In the genomic region with DNA sequence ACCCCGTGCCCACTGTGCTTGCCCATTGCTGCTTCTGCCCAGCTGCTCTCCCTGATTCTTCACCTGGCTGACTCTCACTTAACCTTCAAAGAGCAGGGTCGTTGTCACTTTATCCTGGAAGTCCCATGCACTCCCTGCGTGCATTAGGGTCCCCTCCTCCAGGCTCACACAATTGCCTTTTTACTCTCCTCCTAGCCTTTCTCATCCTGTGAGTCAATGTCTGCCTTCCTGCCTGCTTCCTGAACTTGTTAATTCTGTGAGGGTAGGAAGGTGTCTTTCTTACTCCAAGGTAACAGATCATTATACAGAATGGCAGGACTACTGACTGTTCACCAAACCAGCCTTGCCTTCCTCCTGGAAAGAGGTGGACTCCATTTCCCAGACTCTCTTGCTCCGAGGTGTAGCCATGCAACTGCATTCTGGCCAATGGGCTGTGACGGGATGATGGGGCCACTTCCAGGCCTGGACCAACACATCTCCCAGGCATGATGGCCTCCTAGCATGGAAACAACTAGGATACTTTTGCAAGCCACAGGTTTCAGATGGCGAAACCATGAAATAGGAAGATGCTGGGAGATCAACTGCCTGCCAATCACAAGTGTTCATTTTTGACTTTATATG, we compare ENCODE assay signal across 19 cellular contexts. TPM values are rescaled to one million over a fixed set of nuclear protein-coding genes. Genes with fewer than 3 reads are reported as not detected.
A peak's percentile ranks its signal among the peaks of the same experiment; 100 is the strongest.
DNase-seq lines count a peak whose midpoint lies in the region; ATAC-seq, FAIRE-seq and TF ChIP-seq lines count a peak whose summit lies in the region.
"Had no signal": no experiment of that assay in that cellular context is flagged by ENCODE, and none has a peak within 500 bp of the region (broad histone marks: within the 10 kb centered on the region; RNA-seq: fewer than 3 reads in every experiment).

No MANE protein-coding gene starts in this region.

- H3K4me1 ChIP-seq in PC-3 (ENCODE audit: insufficient read depth, low read length) (no peaks in the 10 kb centered on the region), endodermal cell (ENCODE audit: control insufficient read depth, insufficient read depth, low read length) (no peaks in the 10 kb centered on the region)
- H3K4me1 ChIP-seq: Caco-2 had no signal

- H3K9ac ChIP-seq in PC-3 (ENCODE audit: low read length) (no peak overlapping the region), endodermal cell (ENCODE audit: extremely low read depth, low read length, poor library complexity, severe bottlenecking) (no peak overlapping the region)
- H3K9ac ChIP-seq: KMS-11 had no signal

- CTCF ChIA-PET in PC-3 (lab: Charles Lee), result interaction anchor here (1.7 to 2.3 kb wide), 2 partner anchors 106 to 108 kb away, joined by 8 to 30 read pairs; no protein-coding TSS in a partner anchor

- H3K27ac ChIP-seq in PC-3 (ENCODE audit: low read length) (no peak overlapping the region), endodermal cell (ENCODE audit: low read depth, low read length) (no peak overlapping the region)
- H3K27ac ChIP-seq: HL-60, KMS-11 had no signal

- TF ChIP-seq CTCF in HFFc6 (IDR thresholded peaks at IDR 0.05), result no peak
- no peak for TF ChIP-seq CTCF in PC-3 (conservative IDR thresholded peaks at IDR 0.05; ENCODE audit: low read depth, low read length)
- TF ChIP-seq CTCF in endodermal cell (conservative IDR thresholded peaks at IDR 0.05), result no peak

- H3K4me3 Mint-ChIP-seq in HFFc6, result no peak overlapping the region
- H3K4me3 Mint-ChIP-seq in endodermal cell, result no peak overlapping the region
- H3K4me3 Mint-ChIP-seq: CD4-positive, alpha-beta memory T cell had no signal

- H3K27me3 ChIP-seq in PC-3 (ENCODE audit: low read length) (no peaks in the 10 kb centered on the region), endodermal cell (ENCODE audit: control insufficient read depth, insufficient read depth, low read length, poor library complexity, severe bottlenecking) (no peaks in the 10 kb centered on the region)

- intact Hi-C loops in PC-3 (cut with micrococcal nuclease), result loop anchor here (10.0 kb wide), 1 partner anchor 965 kb away; no protein-coding TSS in a partner anchor

- H3K27ac Mint-ChIP-seq in HFFc6 (peak overlapping the region; percentile 55), endodermal cell (no peak overlapping the region)
- H3K27ac Mint-ChIP-seq: CD4-positive, alpha-beta memory T cell had no signal

- WGBS in endodermal cell (ENCODE audit: insufficient coverage in 1 of 2, insufficient read length in 1 of 2), 2 experiments, result 84 to 90% methylated on average over 3 to 6 of the region's 6 CpGs

- H3K27me3 Mint-ChIP-seq in HFFc6 (ENCODE audit: insufficient read depth) (no peaks in the 10 kb centered on the region), endodermal cell (ENCODE audit: insufficient read depth) (peaks cover 3% of the 10 kb centered on the region)
- H3K27me3 Mint-ChIP-seq: CD4-positive, alpha-beta memory T cell had no signal

- POLR2A ChIA-PET in PC-3 (lab: Charles Lee; ENCODE audit: unreplicated experiment), result no interaction called here

- BruUV-seq in PC-3 (replicated peaks; lab: Mats Ljungman, UMichigan), result no TSS peak

- H3K4me1 Mint-ChIP-seq in HFFc6 (ENCODE audit: low read depth), result peaks cover 55% of the 10 kb centered on the region
- H3K4me1 Mint-ChIP-seq in endodermal cell, result peaks cover 2% of the 10 kb centered on the region
- H3K4me1 Mint-ChIP-seq: CD4-positive, alpha-beta memory T cell had no signal

- H3K36me3 ChIP-seq in PC-3 (ENCODE audit: low read depth, low read length) (no peaks in the 10 kb centered on the region), endodermal cell (ENCODE audit: control insufficient read depth, insufficient read depth, low read length) (no peaks in the 10 kb centered on the region)

- H2AFZ ChIP-seq in PC-3 (ENCODE audit: low read length), result no peak overlapping the region

- no peaks in the 10 kb centered on the region for H3K79me2 ChIP-seq in PC-3 (ENCODE audit: low read length)

- DNase-seq in HFFc6 (no peak), PC-3 (no peak), endodermal cell (peak; percentile 41), urothelium cell line (ENCODE audit: low spot score) (no peak), NCI-H510A treated with DMSO at 0.1 percent for 48 hours (lab: John Stamatoyannopoulos, UW) (no peak)
- DNase-seq: Caco-2; CD4-positive, alpha-beta memory T cell; DMS 273 treated with DMSO at 0.1 percent for 48 hours; NCI-H1694 treated with DMSO at 0.1 percent for 48 hours; NCI-H2081 treated with DMSO at 0.1 percent for 48 hours; NCI-H2171 treated with DMSO at 0.1 percent for 48 hours; NCI-H526; OCI-M1 had no signal

- FAIRE-seq in urothelium cell line (lab: Jason Lieb, UNC), result peak; percentile 52
- FAIRE-seq: GM12891 had no signal

- H3K9me3 ChIP-seq in PC-3 (ENCODE audit: low read length), result no peaks in the 10 kb centered on the region
- no peaks in the 10 kb centered on the region for H3K9me3 ChIP-seq in endodermal cell (ENCODE audit: control insufficient read depth, low read length)
- H3K9me3 ChIP-seq: Caco-2 had no signal

- no peaks in the 10 kb centered on the region for H3K9me2 ChIP-seq in PC-3 (replicated peaks; ENCODE audit: low read length)

- no peaks in the 10 kb centered on the region for H4K20me1 ChIP-seq in PC-3 (ENCODE audit: low read length)

- H3K36me3 Mint-ChIP-seq in HFFc6 (ENCODE audit: low read depth) (peaks cover 40% of the 10 kb centered on the region), endodermal cell (ENCODE audit: low read depth) (no peaks in the 10 kb centered on the region)
- H3K36me3 Mint-ChIP-seq: CD4-positive, alpha-beta memory T cell had no signal

- no peak overlapping the region for H3K4me2 ChIP-seq in PC-3 (ENCODE audit: low read length)
- H3K4me2 ChIP-seq: KMS-11 had no signal

- ATAC-seq in PC-3 (peak; percentile 33), GM19023 (IDR thresholded peaks at IDR 0.05; ENCODE audit: unreplicated experiment) (no peak), GM18517 (IDR thresholded peaks at IDR 0.05; ENCODE audit: unreplicated experiment) (no peak)
- ATAC-seq: Right ventricle myocardium inferior had no signal

- H3K9me3 Mint-ChIP-seq in HFFc6, result no peaks in the 10 kb centered on the region
- H3K9me3 Mint-ChIP-seq in endodermal cell, result peaks cover 2% of the 10 kb centered on the region
- H3K9me3 Mint-ChIP-seq: CD4-positive, alpha-beta memory T cell had no signal

- H3K4me3 ChIP-seq in PC-3 (ENCODE audit: low read length) (no peak overlapping the region), endodermal cell (ENCODE audit: low read length) (no peak overlapping the region)

- H3F3A ChIP-seq in PC-3 (ENCODE audit: low read length, unreplicated experiment), result no peaks in the 10 kb centered on the region

RNA-seq across cellular contexts. Expression of a gene that starts 54.7 kb away (rescaled TPM):
- total RNA-seq in HFFc6 (2021; fragmentation: NEBNext Ultra II Directional; extraction: Animal tissue kit (Norgen Biotek cat#: 25700)), result 100 to 1,000 TPM in 1 of 6 experiments, 10 to 100 TPM in 5; 74.3 to 117 (median 95.7) TPM
- total RNA-seq in PC-3 (2014; rRNA removed) (12.2 and 14.9 TPM in 2 replicates), endodermal cell (10 to 100 TPM; 10.3 to 14.1 TPM)
- polyA plus RNA-seq in endodermal cell (2013, experiment 1 of 2), result 1.8 TPM
- 1.3 TPM for polyA plus RNA-seq in endodermal cell (2013, experiment 2 of 2)
- polyA plus RNA-seq: CD4-positive, alpha-beta memory T cell had no signal
